ENCODE assay signal across 10 cellular contexts in the genomic region with DNA sequence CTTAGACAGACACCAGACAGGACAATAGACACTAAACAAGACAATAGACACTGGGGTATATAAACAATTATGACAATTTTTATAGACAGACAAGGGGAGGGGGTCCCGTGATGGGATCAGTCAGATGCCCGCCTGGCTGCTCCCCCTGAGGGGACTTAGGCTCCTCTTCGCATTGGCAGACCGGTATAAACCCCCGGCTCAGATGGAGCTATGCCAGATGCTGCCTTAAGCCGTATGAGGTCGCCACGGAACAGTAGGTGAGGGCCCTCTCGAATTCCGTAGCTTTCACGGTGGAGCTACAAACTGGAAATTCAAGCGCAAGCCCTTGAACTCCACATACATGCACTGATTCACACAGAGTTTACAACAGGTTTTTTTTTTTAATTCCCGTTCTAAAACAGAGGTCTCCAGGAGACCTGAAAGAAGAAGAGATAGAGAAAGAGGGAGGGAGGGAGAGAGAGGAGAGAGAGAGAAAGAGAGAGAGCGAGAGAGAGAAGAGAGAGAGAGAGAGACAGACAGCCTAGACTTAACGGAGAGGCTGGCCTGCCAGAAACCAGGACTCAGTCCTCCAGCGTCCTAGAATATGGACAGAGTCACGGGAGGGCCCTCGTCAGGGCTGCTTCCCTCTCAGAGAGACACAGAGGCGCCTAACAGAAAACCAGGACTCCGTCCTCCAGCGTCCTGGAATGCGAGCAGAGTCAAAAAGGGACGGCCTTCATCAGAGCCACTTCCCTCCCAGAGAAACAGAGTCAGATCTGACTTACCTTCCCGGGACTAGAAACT. TPM values are rescaled to one million over a fixed set of nuclear protein-coding genes. Genes with fewer than 3 reads are reported as not detected.
A peak's percentile ranks its signal among the peaks of the same experiment; 100 is the strongest.
DNase-seq lines count a peak whose midpoint lies in the region; ATAC-seq lines count a peak whose summit lies in the region.
"Had no signal": no experiment of that assay in that cellular context is flagged by ENCODE, and none has a peak within 500 bp of the region (broad histone marks: within the 10 kb centered on the region; RNA-seq: fewer than 3 reads in every experiment).

No MANE protein-coding gene starts in this region.

- no peaks in the 10 kb centered on the region for H3K4me1 ChIP-seq in iPS-18a (ENCODE audit: control insufficient read depth, low read depth, low read length)

- peaks cover 68% of the 10 kb centered on the region for H3K27me3 ChIP-seq in iPS-18a (ENCODE audit: control insufficient read depth, insufficient read depth, low read length)

- peak overlapping the region; percentile 71 for H3K4me3 ChIP-seq in iPS-18a (ENCODE audit: low read length)

- H3K27ac Mint-ChIP-seq in activated naive CD4-positive, alpha-beta T cell treated with anti-CD3 and anti-CD28 coated beads, Interleukin-2, amount 50 U/mL, for 72 hours: no peak overlapping the region
- no peak overlapping the region for H3K27ac Mint-ChIP-seq in stimulated activated naive CD8-positive, alpha-beta T cell treated with anti-CD3 and anti-CD28 coated beads, Interleukin-15, amount 100 ng/mL, for 72 hours

- ATAC-seq in activated naive CD4-positive, alpha-beta T cell treated with anti-CD3 and anti-CD28 coated beads, Interleukin-2, amount 50 U/mL, for 72 hours: peak; percentile 34 to 64
- ATAC-seq in stimulated activated naive CD8-positive, alpha-beta T cell treated with anti-CD3 and anti-CD28 coated beads, Interleukin-15, amount 100 ng/mL, for 72 hours: peak; percentile 85
- ATAC-seq in HG03025 (IDR thresholded peaks at IDR 0.05; ENCODE audit: low FRiP score, unreplicated experiment): no peak
- no peak for ATAC-seq in GM21529 (IDR thresholded peaks at IDR 0.05; ENCODE audit: unreplicated experiment)

- no peak overlapping the region for H3K27ac ChIP-seq in iPS-18a (ENCODE audit: low read length)

- no peaks in the 10 kb centered on the region for H3K9me3 ChIP-seq in iPS-18a (ENCODE audit: control insufficient read depth, low read depth, low read length)

- peaks cover 72% of the 10 kb centered on the region for H3K27me3 Mint-ChIP-seq in stimulated activated naive CD8-positive, alpha-beta T cell treated with anti-CD3 and anti-CD28 coated beads, Interleukin-15, amount 100 ng/mL, for 72 hours

- H3K36me3 Mint-ChIP-seq in activated naive CD4-positive, alpha-beta T cell treated with anti-CD3 and anti-CD28 coated beads, Interleukin-2, amount 50 U/mL, for 72 hours: peaks cover 0 to 4% of the 10 kb centered on the region in 2 donors

- no peaks in the 10 kb centered on the region for H3K36me3 ChIP-seq in iPS-18a (ENCODE audit: control insufficient read depth, low read depth, low read length)

- H3K9me3 Mint-ChIP-seq in activated naive CD4-positive, alpha-beta T cell treated with anti-CD3 and anti-CD28 coated beads, Interleukin-2, amount 50 U/mL, for 72 hours: no peaks in the 10 kb centered on the region
- no peaks in the 10 kb centered on the region for H3K9me3 Mint-ChIP-seq in stimulated activated naive CD8-positive, alpha-beta T cell treated with anti-CD3 and anti-CD28 coated beads, Interleukin-15, amount 100 ng/mL, for 72 hours

- H3K9ac ChIP-seq in iPS-18a (ENCODE audit: low read length): no peak overlapping the region

- DNase-seq in NCI-H2227 (lab: John Stamatoyannopoulos, UW; ENCODE audit: unreplicated experiment): peak; percentile 30
- DNase-seq in NCI-H2227 treated with DMSO at 0.1 percent for 48 hours (lab: John Stamatoyannopoulos, UW): no peak
- no peak for DNase-seq in activated naive CD4-positive, alpha-beta T cell treated with anti-CD3 and anti-CD28 coated beads, Interleukin-2, amount 50 U/mL, for 72 hours (ENCODE audit: low spot score in 2 of 2)
- no peak for DNase-seq in stimulated activated naive CD8-positive, alpha-beta T cell treated with anti-CD3 and anti-CD28 coated beads, Interleukin-15, amount 100 ng/mL, for 72 hours
- no peak for DNase-seq in GDM1 (lab: John Stamatoyannopoulos, UW)
- DNase-seq: ACHN had no signal

- peaks cover 29% of the 10 kb centered on the region for H3K4me1 Mint-ChIP-seq in stimulated activated naive CD8-positive, alpha-beta T cell treated with anti-CD3 and anti-CD28 coated beads, Interleukin-15, amount 100 ng/mL, for 72 hours

- H3K4me3 Mint-ChIP-seq in stimulated activated naive CD8-positive, alpha-beta T cell treated with anti-CD3 and anti-CD28 coated beads, Interleukin-15, amount 100 ng/mL, for 72 hours: peak overlapping the region; percentile 40 to 57

RNA-seq across cellular contexts. Expression of gene TMEM54, which starts 24.4 kb away (rescaled TPM):
- 1 to 10 TPM in 1 of 2 donors, not detected in 1; 1.6 TPM for total RNA-seq in activated naive CD4-positive, alpha-beta T cell treated with anti-CD3 and anti-CD28 coated beads, Interleukin-2, amount 50 U/mL, for 72 hours

RNA-seq across cellular contexts. Expression of gene RNF19B, which starts 39.1 kb away (rescaled TPM):
- total RNA-seq in activated naive CD4-positive, alpha-beta T cell treated with anti-CD3 and anti-CD28 coated beads, Interleukin-2, amount 50 U/mL, for 72 hours: 10 to 100 TPM; 11.5 to 31.6 TPM

RNA-seq across cellular contexts. Expression of gene HPCA, which starts 39.3 kb away (rescaled TPM):
- total RNA-seq in activated naive CD4-positive, alpha-beta T cell treated with anti-CD3 and anti-CD28 coated beads, Interleukin-2, amount 50 U/mL, for 72 hours: under 1 TPM; 0.35 to 0.87 TPM
- total RNA-seq: chondrocyte had no signal

RNA-seq across cellular contexts. Expression of gene FNDC5, which starts 54.8 kb away (rescaled TPM):
- not detected for total RNA-seq in activated naive CD4-positive, alpha-beta T cell treated with anti-CD3 and anti-CD28 coated beads, Interleukin-2, amount 50 U/mL, for 72 hours

Comparison
In these comparisons a context has a peak if more than half of its experiments do, and no peak if none do; other contexts are left out.
1. ATAC-seq: peak in activated naive CD4-positive, alpha-beta T cell treated with anti-CD3 and anti-CD28 coated beads, Interleukin-2, amount 50 U/mL, for 72 hours (2 of 2) and stimulated activated naive CD8-positive, alpha-beta T cell treated with anti-CD3 and anti-CD28 coated beads, Interleukin-15, amount 100 ng/mL, for 72 hours (single experiment); none in HG03025 (single experiment) and GM21529 (single experiment).